In genomic region chr2:9697904-9698303, GRCh38 we compare ENCODE assay signal across 16 cellular contexts.
A peak's percentile ranks its signal among the peaks of the same experiment; 100 is the strongest.
DNase-seq lines count a peak whose midpoint lies in the region; ATAC-seq lines count a peak whose summit lies in the region.
"Had no signal": no experiment of that assay in that cellular context is flagged by ENCODE, and none has a peak within 500 bp of the region (broad histone marks: within the 10 kb centered on the region; RNA-seq: fewer than 3 reads in every experiment).

No MANE protein-coding gene starts in this region.

- H3K27me3 Mint-ChIP-seq in T-cell = no peaks in the 10 kb centered on the region
- no peaks in the 10 kb centered on the region for H3K27me3 Mint-ChIP-seq in effector memory CD8-positive, alpha-beta T cell
- peaks cover 7% of the 10 kb centered on the region for H3K27me3 Mint-ChIP-seq in stimulated activated naive CD8-positive, alpha-beta T cell treated with anti-CD3 and anti-CD28 coated beads, Interleukin-15, amount 100 ng/mL, for 72 hours

- H3K9me3 Mint-ChIP-seq in T-cell = no peaks in the 10 kb centered on the region
- H3K9me3 Mint-ChIP-seq in effector memory CD8-positive, alpha-beta T cell = peaks cover 2 to 6% of the 10 kb centered on the region in 2 donors
- no peaks in the 10 kb centered on the region for H3K9me3 Mint-ChIP-seq in stimulated activated naive CD8-positive, alpha-beta T cell treated with anti-CD3 and anti-CD28 coated beads, Interleukin-15, amount 100 ng/mL, for 72 hours
- H3K9me3 Mint-ChIP-seq: dendritic cell treated with granulocyte-macrophage colony-stimulating factor and Interleukin-4, amounts not matched to agents 40 ng/mL and 50 ng/mL, for 4 days had no signal

- peak overlapping the region; percentile 35 to 53 for H3K27ac Mint-ChIP-seq in T-cell
- peak overlapping the region; percentile 79 to 87 for H3K27ac Mint-ChIP-seq in effector memory CD8-positive, alpha-beta T cell
- H3K27ac Mint-ChIP-seq in stimulated activated naive CD8-positive, alpha-beta T cell treated with anti-CD3 and anti-CD28 coated beads, Interleukin-15, amount 100 ng/mL, for 72 hours = no peak overlapping the region
- H3K27ac Mint-ChIP-seq: dendritic cell treated with granulocyte-macrophage colony-stimulating factor and Interleukin-4, amounts not matched to agents 40 ng/mL and 50 ng/mL, for 4 days; nephron had no signal

- DNase-seq in stimulated activated CD4-positive, alpha-beta T cell treated with anti-CD3 and anti-CD28 coated beads, Interleukin-15, amount 100 ng/mL, for 24 hours = peak; percentile 42
- no peak for DNase-seq in stimulated activated CD4-positive, alpha-beta T cell treated with anti-CD3 and anti-CD28 coated beads, Interleukin-4, amount 100 ng/mL, for 4 hours
- DNase-seq in T-cell (no peak), DMS79 (lab: John Stamatoyannopoulos, UW) (no peak), globus pallidus (ENCODE audit: low spot score) (no peak), NCI-H2107 treated with DMSO at 0.1 percent for 48 hours (lab: John Stamatoyannopoulos, UW; ENCODE audit: unreplicated experiment) (no peak)
- DNase-seq in effector memory CD8-positive, alpha-beta T cell = no peak
- no peak for DNase-seq in stimulated activated naive CD8-positive, alpha-beta T cell treated with anti-CD3 and anti-CD28 coated beads, Interleukin-15, amount 100 ng/mL, for 72 hours
- DNase-seq: brain microvascular endothelial cell, glutamatergic neuron, NCI-H2081 treated with DMSO at 0.1 percent for 48 hours, NCI-H526 treated with DMSO at 0.1 percent for 48 hours, SHP77 treated with DMSO at 0.1 percent for 48 hours, spleen had no signal

- POLR2A ChIA-PET in T-cell (lab: Charles Lee) = no interaction called here

- peaks cover 18 to 38% (median 28%) of the 10 kb centered on the region in 3 donors for H3K4me1 Mint-ChIP-seq in T-cell
- peaks cover 35 to 42% of the 10 kb centered on the region in 2 donors for H3K4me1 Mint-ChIP-seq in effector memory CD8-positive, alpha-beta T cell (ENCODE audit: low read depth in 2 of 2)
- H3K4me1 Mint-ChIP-seq in stimulated activated naive CD8-positive, alpha-beta T cell treated with anti-CD3 and anti-CD28 coated beads, Interleukin-15, amount 100 ng/mL, for 72 hours = peaks cover 30% of the 10 kb centered on the region
- H3K4me1 Mint-ChIP-seq: nephron had no signal

- no peaks in the 10 kb centered on the region for H3K36me3 Mint-ChIP-seq in T-cell
- peaks cover 2% of the 10 kb centered on the region for H3K36me3 Mint-ChIP-seq in effector memory CD8-positive, alpha-beta T cell (ENCODE audit: insufficient read depth)

- H3K4me3 Mint-ChIP-seq in T-cell = no peak overlapping the region
- H3K4me3 Mint-ChIP-seq in effector memory CD8-positive, alpha-beta T cell = peak overlapping the region; percentile 16 to 26
- no peak overlapping the region for H3K4me3 Mint-ChIP-seq in stimulated activated naive CD8-positive, alpha-beta T cell treated with anti-CD3 and anti-CD28 coated beads, Interleukin-15, amount 100 ng/mL, for 72 hours
- H3K4me3 Mint-ChIP-seq: dendritic cell treated with granulocyte-macrophage colony-stimulating factor and Interleukin-4, amounts not matched to agents 40 ng/mL and 50 ng/mL, for 4 days; nephron had no signal

- no peak for ATAC-seq in T-cell (replicated peaks in 1 of 4)
- ATAC-seq in effector memory CD8-positive, alpha-beta T cell (replicated peaks) = peak; percentile 30
- ATAC-seq in stimulated activated naive CD8-positive, alpha-beta T cell treated with anti-CD3 and anti-CD28 coated beads, Interleukin-15, amount 100 ng/mL, for 72 hours = peak; percentile 32

- CTCF ChIA-PET in T-cell (lab: Charles Lee) = no interaction called here

Comparison
In these comparisons a context has a peak if more than half of its experiments do, and no peak if none do; other contexts are left out.
1. ATAC-seq: peak in effector memory CD8-positive, alpha-beta T cell (single experiment) and stimulated activated naive CD8-positive, alpha-beta T cell treated with anti-CD3 and anti-CD28 coated beads, Interleukin-15, amount 100 ng/mL, for 72 hours (single experiment); none in T-cell (0 of 4).
2. H3K27ac Mint-ChIP-seq: peak in T-cell (2 of 2) and effector memory CD8-positive, alpha-beta T cell (2 of 2); none in stimulated activated naive CD8-positive, alpha-beta T cell treated with anti-CD3 and anti-CD28 coated beads, Interleukin-15, amount 100 ng/mL, for 72 hours (0 of 2).
3. H3K4me3 Mint-ChIP-seq: peak in effector memory CD8-positive, alpha-beta T cell (2 of 2); none in T-cell (0 of 3) and stimulated activated naive CD8-positive, alpha-beta T cell treated with anti-CD3 and anti-CD28 coated beads, Interleukin-15, amount 100 ng/mL, for 72 hours (0 of 2).